Comparison of ENCODE assay signal across 13 cellular contexts in genomic region chr10:6165221-6165725, GRCh38. TPM values are rescaled to one million over a fixed set of nuclear protein-coding genes. Genes with fewer than 3 reads are reported as not detected.
DNase-seq lines count a peak whose midpoint lies in the region; ATAC-seq and TF ChIP-seq lines count a peak whose summit lies in the region.
"Had no signal": no experiment of that assay in that cellular context is flagged by ENCODE, and none has a peak within 500 bp of the region (broad histone marks: within the 10 kb centered on the region; RNA-seq: fewer than 3 reads in every experiment).

No MANE protein-coding gene starts in this region.

- intact Hi-C loops in gastrocnemius medialis (cut with DNase I; ENCODE audit: low total_unique reads), result no loop called here

- H3K27ac ChIP-seq in OCI-LY1 (ENCODE audit: low read depth, low read length, poor library complexity, severe bottlenecking), result no peak overlapping the region
- peak overlapping the region; percentile 96 to 99 (median 99) for H3K27ac ChIP-seq in gastrocnemius medialis

- TF ChIP-seq CTCF in OCI-LY1 (IDR thresholded peaks at IDR 0.05; ENCODE audit: low read length) (no peak), gastrocnemius medialis (IDR thresholded peaks at IDR 0.05 in 4 of 5, conservative IDR thresholded peaks at IDR 0.05 in 1 of 5) (no peak)

- peak overlapping the region; percentile 97 for H3K4me3 ChIP-seq in OCI-LY1 (ENCODE audit: low read depth, low read length, poor library complexity, severe bottlenecking)
- H3K4me3 ChIP-seq in gastrocnemius medialis, result peak overlapping the region in 3 of 4 donors; percentile 74 to 79 (median 77)
- H3K4me3 ChIP-seq: lung had no signal

- no peak for ATAC-seq in effector memory CD8-positive, alpha-beta T cell (replicated peaks)
- ATAC-seq in gastrocnemius medialis, result no peak

- peaks cover 20% of the 10 kb centered on the region for H3K36me3 Mint-ChIP-seq in T-helper 1 cell treated with Interleukin-12 subunit alpha and Interleukin-12 subunit beta and Interleukin-4 antibody, amounts not matched to agents 30 μg/mL and 1 μg/mL, for 36 hours (ENCODE audit: low read depth)
- H3K36me3 Mint-ChIP-seq in effector memory CD8-positive, alpha-beta T cell (ENCODE audit: insufficient read depth), result peaks cover 23% of the 10 kb centered on the region

- TF ChIP-seq POLR2A in gastrocnemius medialis (IDR thresholded peaks at IDR 0.05), result no peak

- no peaks in the 10 kb centered on the region for H3K9me2 ChIP-seq in OCI-LY1 (ENCODE audit: low read depth, low read length)

- H3K9ac ChIP-seq in OCI-LY1 (ENCODE audit: low read length), result peak overlapping the region; percentile 97

- H3K4me1 Mint-ChIP-seq in T-helper 1 cell treated with Interleukin-12 subunit alpha and Interleukin-12 subunit beta and Interleukin-4 antibody, amounts not matched to agents 30 μg/mL and 1 μg/mL, for 36 hours (ENCODE audit: low read depth), result peaks cover 60% of the 10 kb centered on the region
- peaks cover 34 to 50% of the 10 kb centered on the region in 2 donors for H3K4me1 Mint-ChIP-seq in effector memory CD8-positive, alpha-beta T cell (ENCODE audit: low read depth in 2 of 2)

- no peaks in the 10 kb centered on the region for H3K9me3 Mint-ChIP-seq in T-helper 1 cell treated with Interleukin-12 subunit alpha and Interleukin-12 subunit beta and Interleukin-4 antibody, amounts not matched to agents 30 μg/mL and 1 μg/mL, for 36 hours
- no peaks in the 10 kb centered on the region for H3K9me3 Mint-ChIP-seq in effector memory CD8-positive, alpha-beta T cell

- no peak for DNase-seq in T-helper 1 cell
- no peak for DNase-seq in effector memory CD8-positive, alpha-beta T cell
- no peak for DNase-seq in gastrocnemius medialis
- DNase-seq in NCI-H1092 treated with DMSO at 0.1 percent for 48 hours (lab: John Stamatoyannopoulos, UW), result no peak
- no peak for DNase-seq in foreskin melanocyte
- DNase-seq in stimulated activated CD4-positive, alpha-beta T cell treated with anti-CD3 and anti-CD28 coated beads, Interleukin-4, amount 100 ng/mL, for 4 hours, result no peak
- DNase-seq: activated CD4-positive, alpha-beta T cell treated with anti-CD3 and anti-CD28 coated beads for 4 hours; central memory CD4-positive, alpha-beta T cell; NCI-H1694 treated with DMSO at 0.1 percent for 48 hours; substantia nigra had no signal

- H3K27me3 Mint-ChIP-seq in T-helper 1 cell treated with Interleukin-12 subunit alpha and Interleukin-12 subunit beta and Interleukin-4 antibody, amounts not matched to agents 30 μg/mL and 1 μg/mL, for 36 hours (ENCODE audit: low read depth), result no peaks in the 10 kb centered on the region
- no peaks in the 10 kb centered on the region for H3K27me3 Mint-ChIP-seq in effector memory CD8-positive, alpha-beta T cell

- H2AFZ ChIP-seq in OCI-LY1 (ENCODE audit: low read length), result no peak overlapping the region

- peaks cover 33% of the 10 kb centered on the region for H3K79me2 ChIP-seq in OCI-LY1 (ENCODE audit: insufficient read depth, low read length)

- H4K20me1 ChIP-seq in OCI-LY1 (ENCODE audit: insufficient read depth, low read length), result no peaks in the 10 kb centered on the region

- in situ Hi-C loops in gastrocnemius medialis (cut with MboI; ENCODE audit: low sequenced_read_pairs in 4 of 4), result no loop called here

- H3K4me1 ChIP-seq in OCI-LY1 (ENCODE audit: insufficient read depth, low read length, severe bottlenecking) (peaks cover 27% of the 10 kb centered on the region), gastrocnemius medialis (peaks cover 49 to 77% of the 10 kb centered on the region in 2 donors)

- H3K9me3 ChIP-seq in OCI-LY1 (ENCODE audit: low read length) (no peaks in the 10 kb centered on the region), gastrocnemius medialis (no peaks in the 10 kb centered on the region)

- H3K4me3 Mint-ChIP-seq in T-helper 1 cell treated with Interleukin-12 subunit alpha and Interleukin-12 subunit beta and Interleukin-4 antibody, amounts not matched to agents 30 μg/mL and 1 μg/mL, for 36 hours, result peak overlapping the region; percentile 93
- peak overlapping the region; percentile 83 to 93 for H3K4me3 Mint-ChIP-seq in effector memory CD8-positive, alpha-beta T cell

- H3K36me3 ChIP-seq in OCI-LY1 (ENCODE audit: insufficient read depth, low read length) (peaks cover 26% of the 10 kb centered on the region), gastrocnemius medialis (no peaks in the 10 kb centered on the region)

- peaks cover 7% of the 10 kb centered on the region; the same call in 1 of the 2 replicates for H3F3A ChIP-seq in OCI-LY1 (ENCODE audit: insufficient read depth, low read length)

- peak overlapping the region; percentile 86 for H3K27ac Mint-ChIP-seq in T-helper 1 cell treated with Interleukin-12 subunit alpha and Interleukin-12 subunit beta and Interleukin-4 antibody, amounts not matched to agents 30 μg/mL and 1 μg/mL, for 36 hours
- H3K27ac Mint-ChIP-seq in effector memory CD8-positive, alpha-beta T cell, result peak overlapping the region; percentile 97

- peak overlapping the region; percentile 88 for H3K4me2 ChIP-seq in OCI-LY1 (ENCODE audit: low read length)

- H3K27me3 ChIP-seq in OCI-LY1 (ENCODE audit: insufficient read depth, low read length) (no peaks in the 10 kb centered on the region), gastrocnemius medialis (no peaks in the 10 kb centered on the region)

RNA-seq across cellular contexts. Expression of gene PFKFB3, which starts 37.5 kb away (rescaled TPM):
- 1,000 to 10,000 TPM in 1 of 4 donors, 100 to 1,000 TPM in 3; 218 to 1,159 (median 337) TPM for total RNA-seq in gastrocnemius medialis
